In the genomic region with DNA sequence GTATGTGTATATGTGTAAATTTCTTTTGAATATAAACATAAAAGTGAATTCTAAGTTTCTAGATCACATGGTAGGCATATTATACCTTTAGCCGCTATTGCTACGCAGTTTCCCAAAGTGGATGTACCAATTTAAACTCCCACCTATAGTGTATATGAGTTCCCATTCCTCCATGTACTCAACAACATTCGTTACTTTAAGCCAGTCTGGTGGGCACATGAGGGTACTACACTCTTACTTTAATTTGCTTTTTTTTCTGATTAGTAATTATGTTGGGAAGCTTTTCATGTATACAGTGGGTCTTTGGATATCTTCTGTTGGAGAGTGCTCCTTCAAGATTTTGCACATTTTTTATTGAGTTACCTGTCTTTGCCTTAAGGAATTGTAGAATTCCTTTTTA, we compare ENCODE assay signal across 22 cellular contexts.
"Had no signal": no experiment of that assay in that cellular context is flagged by ENCODE, and none has a peak within 500 bp of the region (broad histone marks: within the 10 kb centered on the region; RNA-seq: fewer than 3 reads in every experiment).

No MANE protein-coding gene starts in this region.

- H3K4me3 Mint-ChIP-seq: activated CD4-positive, alpha-beta T cell treated with anti-CD3 and anti-CD28 coated beads, Interleukin-2, amount 10 ng/mL, durations not matched to agents 24 days and 14 days; activated naive CD8-positive, alpha-beta T cell treated with anti-CD3 and anti-CD28 coated beads, Interleukin-2, amount 10 ng/mL, durations not matched to agents 7 days and 5 days; activated T-helper 1 cell treated with anti-CD3 and anti-CD28 coated beads, Interleukin-12 subunit alpha, Interleukin-12 subunit beta, Interleukin-2, Interleukin-4 antibody, amounts not matched to agents 30 ng/mL and 10 ng/mL and 1 ng/mL, durations not matched to agents 14 hours and 24 hours and 36 hours; dendritic cell treated with granulocyte-macrophage colony-stimulating factor and Interleukin-4, amounts not matched to agents 40 ng/mL and 50 ng/mL, for 4 days; effector memory CD8-positive, alpha-beta T cell; naive thymus-derived CD8-positive, alpha-beta T cell; T-helper 2 cell treated with Interferon-gamma antibody and Interleukin-4, amounts not matched to agents 5 μg/mL and 100 μg/mL, for 36 hours had no signal

- H3K27ac Mint-ChIP-seq: activated CD4-positive, alpha-beta T cell treated with anti-CD3 and anti-CD28 coated beads, Interleukin-2, amount 10 ng/mL, durations not matched to agents 24 days and 14 days; activated naive CD8-positive, alpha-beta T cell treated with anti-CD3 and anti-CD28 coated beads, Interleukin-2, amount 10 ng/mL, durations not matched to agents 7 days and 5 days; activated T-helper 1 cell treated with anti-CD3 and anti-CD28 coated beads, Interleukin-12 subunit alpha, Interleukin-12 subunit beta, Interleukin-2, Interleukin-4 antibody, amounts not matched to agents 30 ng/mL and 10 ng/mL and 1 ng/mL, durations not matched to agents 14 hours and 24 hours and 36 hours; dendritic cell treated with granulocyte-macrophage colony-stimulating factor and Interleukin-4, amounts not matched to agents 40 ng/mL and 50 ng/mL, for 4 days; effector memory CD8-positive, alpha-beta T cell; naive thymus-derived CD8-positive, alpha-beta T cell; T-helper 2 cell treated with Interferon-gamma antibody and Interleukin-4, amounts not matched to agents 5 μg/mL and 100 μg/mL, for 36 hours had no signal

- H3K36me3 ChIP-seq: prostate gland, right lobe of liver had no signal

- H3K4me1 Mint-ChIP-seq: activated CD4-positive, alpha-beta T cell treated with anti-CD3 and anti-CD28 coated beads, Interleukin-2, amount 10 ng/mL, durations not matched to agents 24 days and 14 days; activated naive CD8-positive, alpha-beta T cell treated with anti-CD3 and anti-CD28 coated beads, Interleukin-2, amount 10 ng/mL, durations not matched to agents 7 days and 5 days; naive thymus-derived CD8-positive, alpha-beta T cell had no signal

- H3K36me3 Mint-ChIP-seq: activated naive CD8-positive, alpha-beta T cell treated with anti-CD3 and anti-CD28 coated beads, Interleukin-2, amount 10 ng/mL, durations not matched to agents 7 days and 5 days; naive thymus-derived CD8-positive, alpha-beta T cell had no signal

- H3K4me1 ChIP-seq: prostate gland, right lobe of liver had no signal

- H3K27me3 Mint-ChIP-seq: activated CD4-positive, alpha-beta T cell treated with anti-CD3 and anti-CD28 coated beads, Interleukin-2, amount 10 ng/mL, durations not matched to agents 24 days and 14 days; activated naive CD8-positive, alpha-beta T cell treated with anti-CD3 and anti-CD28 coated beads, Interleukin-2, amount 10 ng/mL, durations not matched to agents 7 days and 5 days; dendritic cell treated with granulocyte-macrophage colony-stimulating factor and Interleukin-4, amounts not matched to agents 40 ng/mL and 50 ng/mL, for 4 days; effector memory CD8-positive, alpha-beta T cell; naive thymus-derived CD8-positive, alpha-beta T cell had no signal

- H3K9me3 ChIP-seq: prostate gland, right lobe of liver had no signal

- DNase-seq: activated CD4-positive, alpha-beta T cell treated with anti-CD3 and anti-CD28 coated beads, Interleukin-2, amount 10 ng/mL, durations not matched to agents 24 days and 14 days; activated CD4-positive, CD25-positive, alpha-beta regulatory T cell; activated CD8-positive, alpha-beta memory T cell treated with anti-CD3 and anti-CD28 coated beads for 24 hours; activated naive CD4-positive, alpha-beta T cell; activated naive CD8-positive, alpha-beta T cell treated with anti-CD3 and anti-CD28 coated beads, Interleukin-2, amount 10 ng/mL, durations not matched to agents 7 days and 5 days; anterior cingulate cortex; effector memory CD8-positive, alpha-beta T cell; islet precursor cell; naive thymus-derived CD8-positive, alpha-beta T cell; nucleus accumbens; right lobe of liver; stimulated activated CD4-positive, alpha-beta T cell treated with anti-CD3 and anti-CD28 coated beads, Interleukin-4, amount 100 ng/mL, for 4 hours; stimulated activated CD8-positive, alpha-beta memory T cell treated with anti-CD3 and anti-CD28 coated beads, Interleukin-4, amount 100 ng/mL, for 48 hours; stimulated activated naive CD4-positive, alpha-beta T cell treated with Interleukin-2 at 50 U/mL for 16 hours; substantia nigra; SW 1271; trophoblast cell had no signal

- H3K27me3 ChIP-seq: right lobe of liver had no signal

- H3K9me3 Mint-ChIP-seq: activated CD4-positive, alpha-beta T cell treated with anti-CD3 and anti-CD28 coated beads, Interleukin-2, amount 10 ng/mL, durations not matched to agents 24 days and 14 days; activated naive CD8-positive, alpha-beta T cell treated with anti-CD3 and anti-CD28 coated beads, Interleukin-2, amount 10 ng/mL, durations not matched to agents 7 days and 5 days; activated T-helper 1 cell treated with anti-CD3 and anti-CD28 coated beads, Interleukin-12 subunit alpha, Interleukin-12 subunit beta, Interleukin-2, Interleukin-4 antibody, amounts not matched to agents 30 ng/mL and 10 ng/mL and 1 ng/mL, durations not matched to agents 14 hours and 24 hours and 36 hours; dendritic cell treated with granulocyte-macrophage colony-stimulating factor and Interleukin-4, amounts not matched to agents 40 ng/mL and 50 ng/mL, for 4 days; effector memory CD8-positive, alpha-beta T cell; T-helper 2 cell treated with Interferon-gamma antibody and Interleukin-4, amounts not matched to agents 5 μg/mL and 100 μg/mL, for 36 hours had no signal

- H3K27ac ChIP-seq: prostate gland, right lobe of liver had no signal

- H3K4me3 ChIP-seq: prostate gland, right lobe of liver, smooth muscle cell had no signal
